24 cellular contexts compared by ENCODE assay signal in the genomic region with DNA sequence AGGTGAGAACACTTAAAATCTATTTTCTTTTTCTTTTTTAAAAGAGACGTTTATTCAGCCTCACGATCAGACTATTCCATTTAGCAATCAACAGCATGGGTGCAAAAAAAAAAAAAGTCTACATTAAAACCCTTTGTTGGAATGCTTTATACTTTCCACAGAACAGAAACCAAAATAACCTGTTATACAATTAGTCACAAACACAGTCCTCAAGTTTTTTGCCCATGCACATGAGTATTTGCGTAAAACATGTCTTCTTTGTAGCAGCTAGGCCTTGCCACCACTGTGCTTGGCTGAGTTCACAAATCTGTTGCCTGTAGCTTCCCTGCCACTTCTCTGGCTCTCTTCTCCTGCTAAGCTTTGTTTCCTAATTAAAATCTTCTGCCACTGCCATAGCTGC. TPM values are rescaled to one million over a fixed set of nuclear protein-coding genes. Genes with fewer than 3 reads are reported as not detected.
DNase-seq lines count a peak whose midpoint lies in the region; ATAC-seq and TF ChIP-seq lines count a peak whose summit lies in the region.
"Had no signal": no experiment of that assay in that cellular context is flagged by ENCODE, and none has a peak within 500 bp of the region (broad histone marks: within the 10 kb centered on the region; RNA-seq: fewer than 3 reads in every experiment).

No MANE protein-coding gene starts in this region.

- no peak for ATAC-seq in activated naive CD4-positive, alpha-beta T cell treated with anti-CD3 and anti-CD28 coated beads, Interleukin-2, amount 50 U/mL, for 72 hours
- ATAC-seq in central memory CD8-positive, alpha-beta T cell (replicated peaks; ENCODE audit: extremely low read depth, poor library complexity, severe bottlenecking) = no peak
- ATAC-seq in stimulated activated effector memory CD8-positive, alpha-beta T cell treated with anti-CD3 and anti-CD28 coated beads, Interleukin-12 subunit alpha, Interleukin-12 subunit beta, amount 100 ng/mL, for 72 hours = no peak
- ATAC-seq: gastroesophageal sphincter, GM23338, left lung had no signal

- no peaks in the 10 kb centered on the region for H3K27me3 Mint-ChIP-seq in activated naive CD4-positive, alpha-beta T cell treated with anti-CD3 and anti-CD28 coated beads for 36 hours (ENCODE audit: low read depth)
- H3K27me3 Mint-ChIP-seq in activated CD4-positive, alpha-beta memory T cell treated with anti-CD3 and anti-CD28 coated beads, Interleukin-2, amount 10 ng/mL, durations not matched to agents 7 days and 5 days = peaks cover 3% of the 10 kb centered on the region
- no peaks in the 10 kb centered on the region for H3K27me3 Mint-ChIP-seq in central memory CD8-positive, alpha-beta T cell
- H3K27me3 Mint-ChIP-seq: naive B cell had no signal

- H3K9me3 Mint-ChIP-seq in activated naive CD4-positive, alpha-beta T cell treated with anti-CD3 and anti-CD28 coated beads for 36 hours = no peaks in the 10 kb centered on the region
- peaks cover 3 to 6% of the 10 kb centered on the region in 2 donors for H3K9me3 Mint-ChIP-seq in activated naive CD4-positive, alpha-beta T cell treated with anti-CD3 and anti-CD28 coated beads, Interleukin-2, amount 50 U/mL, for 72 hours
- no peaks in the 10 kb centered on the region for H3K9me3 Mint-ChIP-seq in activated CD4-positive, alpha-beta memory T cell treated with anti-CD3 and anti-CD28 coated beads, Interleukin-2, amount 10 ng/mL, durations not matched to agents 7 days and 5 days
- no peaks in the 10 kb centered on the region for H3K9me3 Mint-ChIP-seq in central memory CD8-positive, alpha-beta T cell
- no peaks in the 10 kb centered on the region for H3K9me3 Mint-ChIP-seq in stimulated activated effector memory CD8-positive, alpha-beta T cell treated with anti-CD3 and anti-CD28 coated beads, Interleukin-12 subunit alpha, Interleukin-12 subunit beta, amount 100 ng/mL, for 72 hours
- H3K9me3 Mint-ChIP-seq: GM23338 had no signal

- peaks cover 48% of the 10 kb centered on the region for H3K4me1 Mint-ChIP-seq in activated naive CD4-positive, alpha-beta T cell treated with anti-CD3 and anti-CD28 coated beads for 36 hours (ENCODE audit: low read depth)
- peaks cover 24% of the 10 kb centered on the region for H3K4me1 Mint-ChIP-seq in activated CD4-positive, alpha-beta memory T cell treated with anti-CD3 and anti-CD28 coated beads, Interleukin-2, amount 10 ng/mL, durations not matched to agents 7 days and 5 days
- H3K4me1 Mint-ChIP-seq in central memory CD8-positive, alpha-beta T cell = peaks cover 21% of the 10 kb centered on the region
- H3K4me1 Mint-ChIP-seq in stimulated activated effector memory CD8-positive, alpha-beta T cell treated with anti-CD3 and anti-CD28 coated beads, Interleukin-12 subunit alpha, Interleukin-12 subunit beta, amount 100 ng/mL, for 72 hours = peaks cover 17% of the 10 kb centered on the region
- H3K4me1 Mint-ChIP-seq: CD14-positive monocyte, naive B cell had no signal

- CTCF ChIA-PET in activated naive CD4-positive, alpha-beta T cell treated with anti-CD3 and anti-CD28 coated beads for 36 hours (lab: Charles Lee) = interaction anchor here (0.7 to 6.6 kb wide), 5 partner anchors 11 to 533 kb away, joined by 3 to 40 read pairs (median 6); a partner anchor contains a TSS
- CTCF ChIA-PET in activated CD4-positive, alpha-beta memory T cell treated with anti-CD3 and anti-CD28 coated beads, Interleukin-2, amount 10 ng/mL, durations not matched to agents 7 days and 5 days (lab: Charles Lee) = interaction anchor here (0.8 to 4.9 kb wide), 5 partner anchors 12 to 76 kb away, joined by 4 to 44 read pairs (median 5); a partner anchor contains a TSS

- H3K36me3 Mint-ChIP-seq in activated naive CD4-positive, alpha-beta T cell treated with anti-CD3 and anti-CD28 coated beads for 36 hours (ENCODE audit: low read depth) = peaks cover 8% of the 10 kb centered on the region
- peaks cover 5% of the 10 kb centered on the region in 2 donors for H3K36me3 Mint-ChIP-seq in activated naive CD4-positive, alpha-beta T cell treated with anti-CD3 and anti-CD28 coated beads, Interleukin-2, amount 50 U/mL, for 72 hours
- peaks cover 18% of the 10 kb centered on the region for H3K36me3 Mint-ChIP-seq in activated CD4-positive, alpha-beta memory T cell treated with anti-CD3 and anti-CD28 coated beads, Interleukin-2, amount 10 ng/mL, durations not matched to agents 7 days and 5 days (ENCODE audit: low read depth)
- H3K36me3 Mint-ChIP-seq in central memory CD8-positive, alpha-beta T cell (ENCODE audit: insufficient read depth) = peaks cover 25% of the 10 kb centered on the region
- H3K36me3 Mint-ChIP-seq in stimulated activated effector memory CD8-positive, alpha-beta T cell treated with anti-CD3 and anti-CD28 coated beads, Interleukin-12 subunit alpha, Interleukin-12 subunit beta, amount 100 ng/mL, for 72 hours = peaks cover 10% of the 10 kb centered on the region
- H3K36me3 Mint-ChIP-seq: CD14-positive monocyte, naive B cell had no signal

- H3K4me3 Mint-ChIP-seq in activated naive CD4-positive, alpha-beta T cell treated with anti-CD3 and anti-CD28 coated beads for 36 hours = no peak overlapping the region
- no peak overlapping the region for H3K4me3 Mint-ChIP-seq in activated CD4-positive, alpha-beta memory T cell treated with anti-CD3 and anti-CD28 coated beads, Interleukin-2, amount 10 ng/mL, durations not matched to agents 7 days and 5 days
- peak overlapping the region; percentile 62 for H3K4me3 Mint-ChIP-seq in central memory CD8-positive, alpha-beta T cell
- peak overlapping the region; percentile 31 for H3K4me3 Mint-ChIP-seq in stimulated activated effector memory CD8-positive, alpha-beta T cell treated with anti-CD3 and anti-CD28 coated beads, Interleukin-12 subunit alpha, Interleukin-12 subunit beta, amount 100 ng/mL, for 72 hours
- H3K4me3 Mint-ChIP-seq: CD14-positive monocyte, endodermal cell, GM23338, HFFc6, naive B cell had no signal

- POLR2A ChIA-PET in activated CD4-positive, alpha-beta memory T cell treated with anti-CD3 and anti-CD28 coated beads, Interleukin-2, amount 10 ng/mL, durations not matched to agents 7 days and 5 days (lab: Charles Lee) = interaction anchor here (0.7 to 5.4 kb wide), 6 partner anchors 9 to 92 kb away, joined by 3 to 70 read pairs (median 4); a partner anchor contains a TSS

- intact Hi-C loops in activated naive CD4-positive, alpha-beta T cell treated with anti-CD3 and anti-CD28 coated beads for 36 hours (cut with micrococcal nuclease) = no loop called here

- no peak for DNase-seq in activated naive CD4-positive, alpha-beta T cell treated with anti-CD3 and anti-CD28 coated beads for 36 hours
- no peak for DNase-seq in activated naive CD4-positive, alpha-beta T cell treated with anti-CD3 and anti-CD28 coated beads, Interleukin-2, amount 50 U/mL, for 72 hours (ENCODE audit: low spot score in 2 of 2)
- DNase-seq in activated CD4-positive, alpha-beta memory T cell treated with anti-CD3 and anti-CD28 coated beads, Interleukin-2, amount 10 ng/mL, durations not matched to agents 7 days and 5 days = no peak
- no peak for DNase-seq in central memory CD8-positive, alpha-beta T cell (ENCODE audit: low spot score in 2 of 2)
- no peak for DNase-seq in stimulated activated effector memory CD8-positive, alpha-beta T cell treated with anti-CD3 and anti-CD28 coated beads, Interleukin-12 subunit alpha, Interleukin-12 subunit beta, amount 100 ng/mL, for 72 hours (ENCODE audit: low spot score in 2 of 2)
- no peak for DNase-seq in A172 (ENCODE audit: low spot score)
- no peak for DNase-seq in GM10266 (ENCODE audit: extremely low spot score)
- DNase-seq: amniotic stem cell; DMS153; endodermal cell; HFFc6; hippocampal formation; left lung; naive B cell; NCI-H1105; NCI-H2029; NCI-H2227 treated with DMSO at 0.1 percent for 48 hours; NCI-H69; ovary; retina; stimulated activated naive CD4-positive, alpha-beta T cell had no signal

- no peak for TF ChIP-seq CTCF in GM10266 (IDR thresholded peaks at IDR 0.05; ENCODE audit: control insufficient read depth, insufficient read depth, low read depth, missing control alignments)

- peak overlapping the region; percentile 69 for H3K27ac Mint-ChIP-seq in activated naive CD4-positive, alpha-beta T cell treated with anti-CD3 and anti-CD28 coated beads for 36 hours
- peak overlapping the region in 1 of 2 donors; percentile 84 for H3K27ac Mint-ChIP-seq in activated naive CD4-positive, alpha-beta T cell treated with anti-CD3 and anti-CD28 coated beads, Interleukin-2, amount 50 U/mL, for 72 hours
- H3K27ac Mint-ChIP-seq in activated CD4-positive, alpha-beta memory T cell treated with anti-CD3 and anti-CD28 coated beads, Interleukin-2, amount 10 ng/mL, durations not matched to agents 7 days and 5 days = peak overlapping the region; percentile 77
- H3K27ac Mint-ChIP-seq in central memory CD8-positive, alpha-beta T cell (ENCODE audit: low read depth) = no peak overlapping the region
- H3K27ac Mint-ChIP-seq in stimulated activated effector memory CD8-positive, alpha-beta T cell treated with anti-CD3 and anti-CD28 coated beads, Interleukin-12 subunit alpha, Interleukin-12 subunit beta, amount 100 ng/mL, for 72 hours = peak overlapping the region; percentile 91
- H3K27ac Mint-ChIP-seq: endodermal cell, GM23338, HFFc6 had no signal

RNA-seq across cellular contexts. Expression of a gene that starts 37.8 kb away (rescaled TPM):
- 1 to 10 TPM; 3.9 to 5.2 TPM for total RNA-seq in activated naive CD4-positive, alpha-beta T cell treated with anti-CD3 and anti-CD28 coated beads for 36 hours
- total RNA-seq in activated naive CD4-positive, alpha-beta T cell treated with anti-CD3 and anti-CD28 coated beads, Interleukin-2, amount 50 U/mL, for 72 hours = 1 to 10 TPM; 1.6 to 2.7 TPM
- 10 to 100 TPM; 12.8 to 13.3 TPM for total RNA-seq in activated CD4-positive, alpha-beta memory T cell treated with anti-CD3 and anti-CD28 coated beads, Interleukin-2, amount 10 ng/mL, durations not matched to agents 7 days and 5 days
- not detected in 2 replicates for total RNA-seq in A172 (2014; rRNA removed; shearing (Covaris generic))

Comparison
In these comparisons a context has a peak if more than half of its experiments do, and no peak if none do; other contexts are left out.
1. H3K4me3 Mint-ChIP-seq: peak in central memory CD8-positive, alpha-beta T cell (single experiment) and stimulated activated effector memory CD8-positive, alpha-beta T cell treated with anti-CD3 and anti-CD28 coated beads, Interleukin-12 subunit alpha, Interleukin-12 subunit beta, amount 100 ng/mL, for 72 hours (single experiment); none in activated naive CD4-positive, alpha-beta T cell treated with anti-CD3 and anti-CD28 coated beads for 36 hours (single experiment) and activated CD4-positive, alpha-beta memory T cell treated with anti-CD3 and anti-CD28 coated beads, Interleukin-2, amount 10 ng/mL, durations not matched to agents 7 days and 5 days (single experiment).